16 cellular contexts compared by ENCODE assay signal in genomic region chr20:36578642-36579041, GRCh38. TPM values are rescaled to one million over a fixed set of nuclear protein-coding genes. Genes with fewer than 3 reads are reported as not detected.
DNase-seq lines count a peak whose midpoint lies in the region; ATAC-seq, FAIRE-seq and TF ChIP-seq lines count a peak whose summit lies in the region.
"Had no signal": no experiment of that assay in that cellular context is flagged by ENCODE, and none has a peak within 500 bp of the region (broad histone marks: within the 10 kb centered on the region; RNA-seq: fewer than 3 reads in every experiment).

No MANE protein-coding gene starts in this region.

- H3K23ac ChIP-seq in IMR-90 (ENCODE audit: low read depth, low read length) (no peak overlapping the region), H1 (ENCODE audit: insufficient read length) (no peak overlapping the region)

- H3K9me3 Mint-ChIP-seq in CD4-positive, alpha-beta T cell = no peaks in the 10 kb centered on the region
- H3K9me3 Mint-ChIP-seq: CD14-positive monocyte; CD8-positive, alpha-beta memory T cell had no signal

- CTCF ChIA-PET in A673 (lab: Charles Lee) = no interaction called here
- CTCF ChIA-PET in CD4-positive, alpha-beta T cell (lab: Charles Lee) = interaction anchor here (2.7 to 8.5 kb wide), 2 partner anchors 9 to 26 kb away, joined by 9 to 57 read pairs; partner anchors contain the start of gene RAB5IF
- CTCF ChIA-PET in IMR-90 (lab: Yijun Ruan, JAX) = interaction anchor here (0.6 kb wide), 1 partner anchor 365 kb away, joined by 3 read pairs; no protein-coding TSS in a partner anchor
- CTCF ChIA-PET in H1 (lab: Charles Lee; ENCODE audit: partially characterized antibody) = interaction anchor here (0.7 to 18.0 kb wide), 2 partner anchors 11 to 22 kb away, joined by 3 to 202 read pairs; no protein-coding TSS in a partner anchor

- H3K4me3 ChIP-seq in A673 (ENCODE audit: low read depth, low read length, poor library complexity, severe bottlenecking) (no peak overlapping the region), IMR-90 (ENCODE audit: insufficient read depth, low read depth, low read length) (no peak overlapping the region), H1 (ENCODE audit: extremely low read depth in 1 of 4, insufficient read depth in 2 of 4, low read depth in 3 of 4, low read length in 4 of 4) (no peak overlapping the region)
- H3K4me3 ChIP-seq: HAP-1 had no signal

- no peak overlapping the region for H3K4me2 ChIP-seq in IMR-90 (ENCODE audit: low read depth, low read length)
- H3K4me2 ChIP-seq in H1 (ENCODE audit: insufficient read depth in 1 of 2, low read depth in 2 of 2, low read length in 2 of 2) = no peak overlapping the region

- H2BK5ac ChIP-seq in IMR-90 (ENCODE audit: low read depth, low read length, poor library complexity, severe bottlenecking) = no peak overlapping the region
- H2BK5ac ChIP-seq in H1 (ENCODE audit: low read depth, low read length) = no peak overlapping the region; the same call in 1 of the 2 replicates

- no peak overlapping the region for H3K18ac ChIP-seq in IMR-90 (ENCODE audit: low read depth, low read length)
- no peak overlapping the region for H3K18ac ChIP-seq in H1 (ENCODE audit: extremely low read depth, low read length)

- 0 out of 2 replicates have a peak overlapping the region, but pooled peaks have one; percentile 50 for H2BK12ac ChIP-seq in H1 (ENCODE audit: low read depth, low read length)

- TF ChIP-seq EP300 in H1 (IDR thresholded peaks at IDR 0.05; ENCODE audit: borderline replicate concordance in 1 of 2, low read depth in 2 of 2, low read length in 2 of 2) = no peak

- H3K56ac ChIP-seq in IMR-90 (ENCODE audit: extremely low read depth, insufficient read depth, low read length) (no peak overlapping the region), H1 (replicated peaks; ENCODE audit: insufficient read length, low read depth, low read length) (no peak overlapping the region)

- POLR2A ChIA-PET in A673 (lab: Charles Lee; ENCODE audit: low non-redundant PET) = no interaction called here
- POLR2A ChIA-PET in CD4-positive, alpha-beta T cell (lab: Charles Lee) = interaction anchor here (0.5 to 8.2 kb wide), 2 partner anchors 19 to 465 kb away, joined by 3 to 115 read pairs; no protein-coding TSS in a partner anchor
- POLR2A ChIA-PET in IMR-90 (lab: Charles Lee; ENCODE audit: unreplicated experiment) = no interaction called here
- POLR2A ChIA-PET in H1 (lab: Charles Lee; ENCODE audit: partially characterized antibody) = interaction anchor here (17.6 kb wide), 1 partner anchor 15 kb away, joined by 388 read pairs; the partner anchor contains the start of gene RAB5IF

- H3K36me3 ChIP-seq in A673 (ENCODE audit: insufficient read depth, low read length, poor library complexity, severe bottlenecking) (peaks cover 44% of the 10 kb centered on the region), IMR-90 (ENCODE audit: control insufficient read depth, insufficient read depth, low read length) (peaks cover 26% of the 10 kb centered on the region), H1 (ENCODE audit: control insufficient read depth in 2 of 4, insufficient read depth in 4 of 4, low read length in 3 of 4) (peaks cover 4 to 45% (median 22%) of the 10 kb centered on the region in 4 experiments)

- TF ChIP-seq CTCF in A673 (conservative IDR thresholded peaks at IDR 0.05; ENCODE audit: low read depth, low read length) (no peak), IMR-90 (conservative IDR thresholded peaks at IDR 0.05; ENCODE audit: low read depth, low read length) (no peak), H1 (IDR thresholded peaks at IDR 0.05; ENCODE audit: control extremely low read depth in 1 of 3, insufficient read depth in 1 of 3, low read depth in 1 of 3, low read length in 3 of 3) (no peak), GM10266 (IDR thresholded peaks at IDR 0.05; ENCODE audit: control insufficient read depth, insufficient read depth, low read depth, missing control alignments) (no peak)
- no peak for TF ChIP-seq CTCF in CD4-positive, alpha-beta T cell (IDR thresholded peaks at IDR 0.05)

- peaks cover 40% of the 10 kb centered on the region for H3K4me1 Mint-ChIP-seq in CD4-positive, alpha-beta T cell (ENCODE audit: low read depth)

- no peak overlapping the region for H3K9ac ChIP-seq in IMR-90 (ENCODE audit: low read depth, low read length)
- no peak overlapping the region for H3K9ac ChIP-seq in H1 (replicated peaks in 1 of 4; ENCODE audit: extremely low read depth in 1 of 4, low read depth in 3 of 4, low read length in 3 of 4)

- H3K4me3 Mint-ChIP-seq in CD4-positive, alpha-beta T cell = peak overlapping the region; percentile 20
- H3K4me3 Mint-ChIP-seq: CD14-positive monocyte; CD8-positive, alpha-beta memory T cell had no signal

- 90% methylated on average over 2 of the region's 10 CpGs; no CpG with 5 or more reads in 1 of the 2 experiments for WGBS in IMR-90 (ENCODE audit: extremely low coverage in 2 of 2, insufficient read length in 1 of 2), 2 experiments
- WGBS in H1 (ENCODE audit: extremely low coverage in 1 of 2, insufficient coverage in 1 of 2, insufficient read length in 1 of 2, insufficient replicate concordance in 2 of 2, low coverage in 1 of 2, low lambda C conversion rate in 2 of 2, missing lambda C conversion rate in 1 of 2), 2 experiments = 89% methylated on average over 10 of the region's 10 CpGs; no CpG with 5 or more reads in 1 of the 2 experiments

- H3K27ac Mint-ChIP-seq in CD4-positive, alpha-beta T cell = peak overlapping the region; percentile 42

- TF ChIP-seq POLR2A in IMR-90 (IDR thresholded peaks at IDR 0.05; ENCODE audit: low read depth, low read length) (no peak), H1 (IDR thresholded peaks at IDR 0.05; ENCODE audit: control extremely low read depth in 1 of 2, low read depth in 2 of 2, low read length in 2 of 2) (no peak)

- peaks cover 59% of the 10 kb centered on the region for H3K36me3 Mint-ChIP-seq in CD4-positive, alpha-beta T cell (ENCODE audit: low read depth)

- H3K4ac ChIP-seq in IMR-90 (ENCODE audit: low read depth, low read length) = no peak overlapping the region
- no peak overlapping the region for H3K4ac ChIP-seq in H1 (replicated peaks; ENCODE audit: insufficient read length, low read depth, low read length)

- H4K8ac ChIP-seq in IMR-90 (ENCODE audit: low read depth in 2 of 2, low read length in 2 of 2) = no peak overlapping the region
- peak overlapping the region; percentile 82; the same call in 1 of the 2 replicates for H4K8ac ChIP-seq in H1 (ENCODE audit: extremely low read depth, insufficient read depth, low read length)

- H3K27me3 Mint-ChIP-seq in CD4-positive, alpha-beta T cell = no peaks in the 10 kb centered on the region

- peaks cover 20% of the 10 kb centered on the region for H3K9me1 ChIP-seq in IMR-90 (ENCODE audit: insufficient read depth, low read length)

- in situ Hi-C loops in IMR-90 (cut with MboI; ENCODE audit: low sequenced_read_pairs) = no loop called here

- peaks cover 38% of the 10 kb centered on the region for H4K20me1 ChIP-seq in IMR-90 (ENCODE audit: insufficient read depth, low read length)
- peaks cover 4% of the 10 kb centered on the region in 2 experiments for H4K20me1 ChIP-seq in H1 (replicated peaks in 1 of 2; ENCODE audit: control insufficient read depth in 1 of 2, insufficient read depth in 2 of 2, low read length in 2 of 2)

- H3K9me3 ChIP-seq in A673 (ENCODE audit: low read depth, low read length, poor library complexity, severe bottlenecking) (no peaks in the 10 kb centered on the region), IMR-90 (ENCODE audit: control insufficient read depth, insufficient read depth, low read length) (no peaks in the 10 kb centered on the region), H1 (ENCODE audit: insufficient read depth in 2 of 2, low read depth in 1 of 2, low read length in 1 of 2) (no peaks in the 10 kb centered on the region)
- H3K9me3 ChIP-seq in CD4-positive, alpha-beta T cell (ENCODE audit: control insufficient read depth, low read length) = no peaks in the 10 kb centered on the region
- H3K9me3 ChIP-seq: Caco-2, HAP-1 had no signal

- BruUV-seq in A673 (replicated peaks; lab: Mats Ljungman, UMichigan) (no TSS peak), IMR-90 (replicated peaks; lab: Mats Ljungman, UMichigan) (no TSS peak)

- H3K14ac ChIP-seq in IMR-90 (replicated peaks; ENCODE audit: low read depth, low read length) = no peak overlapping the region; the same call in 1 of the 2 replicates
- no peak overlapping the region for H3K14ac ChIP-seq in H1 (ENCODE audit: insufficient read length)

- H2AFZ ChIP-seq in IMR-90 (replicated peaks; ENCODE audit: low read length, poor library complexity) (peak overlapping the region; percentile 51), H1 (ENCODE audit: low read length) (no peak overlapping the region)

- H4K91ac ChIP-seq in IMR-90 (ENCODE audit: insufficient read depth, low read depth, low read length) (no peak overlapping the region), H1 (replicated peaks; ENCODE audit: insufficient read length, low read length) (peak overlapping the region; percentile 22)

- dilution Hi-C loops in IMR-90 (cut with HindIII; ENCODE audit: low sequenced_read_pairs, unreplicated experiment) = no loop called here

- H4K5ac ChIP-seq in IMR-90 (ENCODE audit: low read depth, low read length) (no peak overlapping the region), H1 (ENCODE audit: insufficient read length, low read depth, low read length) (no peak overlapping the region)

- peaks cover 14% of the 10 kb centered on the region for H3K4me1 ChIP-seq in A673 (ENCODE audit: insufficient read depth, low read length, poor library complexity, severe bottlenecking)
- H3K4me1 ChIP-seq in IMR-90 (ENCODE audit: control insufficient read depth, insufficient read depth, low read length) = peaks cover 7% of the 10 kb centered on the region
- peaks cover 0 to 9% (median 6%) of the 10 kb centered on the region in 4 experiments; a peak in 6 of 7 replicates for H3K4me1 ChIP-seq in H1 (replicated peaks in 1 of 4; ENCODE audit: control insufficient read depth in 3 of 4, insufficient read depth in 4 of 4, low read length in 3 of 4)

- peaks cover 32 to 56% of the 10 kb centered on the region in 2 experiments for H3K79me1 ChIP-seq in IMR-90 (ENCODE audit: low read depth in 1 of 2, low read length in 2 of 2)
- H3K79me1 ChIP-seq in H1 (ENCODE audit: low read depth, low read length) = peaks cover 7% of the 10 kb centered on the region

- H3K23me2 ChIP-seq in H1 (ENCODE audit: low read depth, low read length) = peaks cover 12% of the 10 kb centered on the region

- TF ChIP-seq RAD21 in IMR-90 (IDR thresholded peaks at IDR 0.05; ENCODE audit: low read length) (no peak), H1 (IDR thresholded peaks at IDR 0.05 in 1 of 2, conservative IDR thresholded peaks at IDR 0.05 in 1 of 2; ENCODE audit: low read depth in 2 of 2, low read length in 2 of 2) (no peak)

- no peak for ATAC-seq in CD4-positive, alpha-beta T cell (ENCODE audit: poor library complexity)
- no peak for ATAC-seq in IMR-90 (ENCODE audit: low read depth)
- ATAC-seq in stimulated activated naive CD8-positive, alpha-beta T cell treated with anti-CD3 and anti-CD28 coated beads, Interleukin-15, Interleukin-2, amounts not matched to agents 100 U/mL and 50 U/mL, for 24 hours = no peak

- H2BK20ac ChIP-seq in IMR-90 (ENCODE audit: low read depth, low read length) (no peak overlapping the region), H1 (ENCODE audit: low read length) (no peak overlapping the region)

- no peak overlapping the region for H2BK120ac ChIP-seq in IMR-90 (ENCODE audit: low read depth, low read length)
- H2BK120ac ChIP-seq in H1 (replicated peaks; ENCODE audit: low read depth, low read length) = no peak overlapping the region

- H2BK15ac ChIP-seq in IMR-90 (ENCODE audit: low read depth, low read length) = no peak overlapping the region
- H2BK15ac ChIP-seq in H1 (ENCODE audit: low read length) = no peak overlapping the region

- H3K27ac ChIP-seq in A673 (ENCODE audit: low read depth, low read length, poor library complexity, severe bottlenecking) = peak overlapping the region; percentile 37
- no peak overlapping the region for H3K27ac ChIP-seq in CD4-positive, alpha-beta T cell (ENCODE audit: low read depth, low read length)
- no peak overlapping the region for H3K27ac ChIP-seq in IMR-90 (ENCODE audit: insufficient read depth, low read length)
- H3K27ac ChIP-seq in H1 (ENCODE audit: low read depth, low read length) = no peak overlapping the region

- H3K27me3 ChIP-seq in A673 (replicated peaks; ENCODE audit: insufficient read depth, low read depth, low read length, poor library complexity) (no peaks in the 10 kb centered on the region), IMR-90 (ENCODE audit: control insufficient read depth, insufficient read depth, low read length) (no peaks in the 10 kb centered on the region), H1 (replicated peaks in 1 of 4; ENCODE audit: control insufficient read depth in 3 of 4, extremely low read depth in 1 of 4, insufficient read depth in 3 of 4, low read length in 3 of 4) (no peaks in the 10 kb centered on the region)
- H3K27me3 ChIP-seq in CD4-positive, alpha-beta T cell (ENCODE audit: control insufficient read depth, insufficient read depth, low read length) = no peaks in the 10 kb centered on the region

- peaks cover 16 to 50% of the 10 kb centered on the region in 2 experiments for H3K79me2 ChIP-seq in H1 (ENCODE audit: control insufficient read depth in 1 of 2, insufficient read depth in 2 of 2, low read length in 2 of 2)

- intact Hi-C loops in A673 (cut with micrococcal nuclease; ENCODE audit: unreplicated experiment) = no loop called here
- intact Hi-C loops in CD4-positive, alpha-beta T cell (cut with DNase I, micrococcal nuclease) = no loop called here
- intact Hi-C loops in IMR-90 (cut with micrococcal nuclease) = no loop called here

- DNase-seq in A673 (ENCODE audit: low spot score) = no peak
- DNase-seq in CD4-positive, alpha-beta T cell = no peak
- DNase-seq in IMR-90 = no peak
- no peak for DNase-seq in H1 (ENCODE audit: low read depth in 1 of 2, low spot score in 2 of 2)
- DNase-seq in SIG-M5 (lab: John Stamatoyannopoulos, UW) = no peak
- DNase-seq in GM10266 (ENCODE audit: extremely low spot score) = no peak
- DNase-seq in stimulated activated naive CD8-positive, alpha-beta T cell treated with anti-CD3 and anti-CD28 coated beads, Interleukin-15, Interleukin-2, amounts not matched to agents 100 U/mL and 50 U/mL, for 24 hours = no peak
- DNase-seq: Caco-2; CD8-positive, alpha-beta memory T cell; DND-41; GDM1; GOT3; KBM-7 had no signal

- FAIRE-seq in H1 (lab: Jason Lieb, UNC) = no peak
- FAIRE-seq: A204.1 had no signal

- peak overlapping the region; percentile 65 for H2AK9ac ChIP-seq in IMR-90 (replicated peaks; ENCODE audit: low read depth, low read length, poor library complexity)

- H2AK5ac ChIP-seq in IMR-90 (ENCODE audit: low read depth, low read length) (no peak overlapping the region), H1 (ENCODE audit: low read depth, low read length) (no peak overlapping the region)

RNA-seq across cellular contexts. Expression of gene TGIF2, which starts 5.2 kb away (rescaled TPM):
- total RNA-seq in A673 (2021) = 54.9 and 59.0 TPM in 2 replicates
- total RNA-seq in CD4-positive, alpha-beta T cell = 10 to 100 TPM; 29.2 to 34.5 TPM
- total RNA-seq in IMR-90 (2012; rRNA removed) = 9.7 and 10.6 TPM in 2 replicates
- 11.6 and 12.7 TPM in 2 replicates for polyA plus RNA-seq in IMR-90 (2012; rRNA removed)
- 7.5 and 9.7 TPM in 2 replicates for polyA plus RNA-seq in IMR-90 (2012; cell fraction: cytosol; rRNA removed)
- polyA plus RNA-seq in IMR-90 (2012; cell fraction: nucleus; rRNA removed; ENCODE audit: low replicate concordance) = 9.9 and 15.1 TPM in 2 replicates
- total RNA-seq in H1 (2021; fragmentation: NEBNext Ultra II Directional; extraction: Animal tissue kit (Norgen Biotek cat#: 25700)) = 76.7 and 77.7 TPM in 2 replicates
- polyA plus RNA-seq in H1 (2011; rRNA removed) = 49.7 and 74.5 TPM in 2 replicates
- polyA plus RNA-seq in H1 (2011; cell fraction: cytosol; rRNA removed) = 47.5 TPM
- polyA plus RNA-seq in H1 (2011; cell fraction: nucleus; rRNA removed) = 57.4 TPM
- polyA plus RNA-seq in H1 (2012, experiment 1 of 2) = 32.6 to 40.3 TPM (median 35.4 TPM) in 4 replicates
- 37.6 TPM for polyA plus RNA-seq in H1 (2012, experiment 2 of 2)
- 52.6 TPM for polyA plus RNA-seq in H1 (2013, experiment 1 of 2)
- 60.1 TPM for polyA plus RNA-seq in H1 (2013, experiment 2 of 2)
- polyA minus RNA-seq in H1 (2011; rRNA and poly(A)+ RNA removed) = 42.7 and 55.0 TPM in 2 replicates
- polyA minus RNA-seq in H1 (2011; cell fraction: cytosol; rRNA and poly(A)+ RNA removed) = 37.8 TPM
- 20.0 TPM for polyA minus RNA-seq in H1 (2011; cell fraction: nucleus; rRNA and poly(A)+ RNA removed)

RNA-seq across cellular contexts. Expression of gene RAB5IF, which starts 26.9 kb away (rescaled TPM):
- 124 and 150 TPM in 2 replicates for total RNA-seq in A673 (2021)
- total RNA-seq in CD4-positive, alpha-beta T cell = 10 to 100 TPM; 62.6 to 74.8 TPM
- total RNA-seq in IMR-90 (2012; rRNA removed) = 74.0 and 90.3 TPM in 2 replicates
- 93.1 and 96.6 TPM in 2 replicates for polyA plus RNA-seq in IMR-90 (2012; rRNA removed)
- 60.5 and 63.1 TPM in 2 replicates for polyA plus RNA-seq in IMR-90 (2012; cell fraction: cytosol; rRNA removed)
- 30.9 and 74.4 TPM in 2 replicates for polyA plus RNA-seq in IMR-90 (2012; cell fraction: nucleus; rRNA removed; ENCODE audit: low replicate concordance)
- 94.2 and 95.5 TPM in 2 replicates for total RNA-seq in H1 (2021; fragmentation: NEBNext Ultra II Directional; extraction: Animal tissue kit (Norgen Biotek cat#: 25700))
- polyA plus RNA-seq in H1 (2011; rRNA removed) = 98.4 and 148 TPM in 2 replicates
- 114 TPM for polyA plus RNA-seq in H1 (2011; cell fraction: cytosol; rRNA removed)
- polyA plus RNA-seq in H1 (2011; cell fraction: nucleus; rRNA removed) = 38.7 TPM
- polyA plus RNA-seq in H1 (2012, experiment 1 of 2) = 75.0 to 122 TPM (median 90.1 TPM) in 4 replicates
- 222 TPM for polyA plus RNA-seq in H1 (2012, experiment 2 of 2)
- 120 TPM for polyA plus RNA-seq in H1 (2013, experiment 1 of 2)
- polyA plus RNA-seq in H1 (2013, experiment 2 of 2) = 134 TPM
- 33.6 and 51.7 TPM in 2 replicates for polyA minus RNA-seq in H1 (2011; rRNA and poly(A)+ RNA removed)
- 50.3 TPM for polyA minus RNA-seq in H1 (2011; cell fraction: cytosol; rRNA and poly(A)+ RNA removed)
- 18.1 TPM for polyA minus RNA-seq in H1 (2011; cell fraction: nucleus; rRNA and poly(A)+ RNA removed)

RNA-seq across cellular contexts. Expression of gene MYL9, which starts 37.3 kb away (rescaled TPM):
- total RNA-seq in A673 (2021) (0.11 TPM in 1 of 2 replicates, not detected in the other), IMR-90 (2012; rRNA removed) (90.0 and 97.5 TPM in 2 replicates)
- total RNA-seq in CD4-positive, alpha-beta T cell = not detected
- polyA plus RNA-seq in IMR-90 (2012; rRNA removed) (425 and 491 TPM in 2 replicates), H1 (2011; rRNA removed) (26.8 and 33.6 TPM in 2 replicates)
- polyA plus RNA-seq in IMR-90 (2012; cell fraction: cytosol; rRNA removed) = 389 and 526 TPM in 2 replicates
- 246 and 255 TPM in 2 replicates for polyA plus RNA-seq in IMR-90 (2012; cell fraction: nucleus; rRNA removed; ENCODE audit: low replicate concordance)
- total RNA-seq in H1 (2021; fragmentation: NEBNext Ultra II Directional; extraction: Animal tissue kit (Norgen Biotek cat#: 25700)) = 193 TPM in 2 replicates
- polyA plus RNA-seq in H1 (2011; cell fraction: cytosol; rRNA removed) = 26.1 TPM
- polyA plus RNA-seq in H1 (2011; cell fraction: nucleus; rRNA removed) = 27.8 TPM
- polyA plus RNA-seq in H1 (2012, experiment 1 of 2) = 116 to 146 TPM (median 142 TPM) in 4 replicates
- 93.0 TPM for polyA plus RNA-seq in H1 (2012, experiment 2 of 2)
- 124 TPM for polyA plus RNA-seq in H1 (2013, experiment 1 of 2)
- 130 TPM for polyA plus RNA-seq in H1 (2013, experiment 2 of 2)
- 14.4 and 18.9 TPM in 2 replicates for polyA minus RNA-seq in H1 (2011; rRNA and poly(A)+ RNA removed)
- 50.8 TPM for polyA minus RNA-seq in H1 (2011; cell fraction: cytosol; rRNA and poly(A)+ RNA removed)
- polyA minus RNA-seq in H1 (2011; cell fraction: nucleus; rRNA and poly(A)+ RNA removed) = 14.0 TPM
- total RNA-seq: CD8-positive, alpha-beta memory T cell had no signal
- polyA plus RNA-seq: CD8-positive, alpha-beta memory T cell had no signal

Comparison
In these comparisons a context has a peak if more than half of its experiments do, and no peak if none do; other contexts are left out.
1. RNA of gene MYL9, which starts 37.3 kb away (total RNA-seq): 193 TPM in H1 and 90.0 to 97.5 TPM in IMR-90; not detected in CD4-positive, alpha-beta T cell and 0.11 TPM in A673; every median in the first group is over 10 times any median in the second.
2. POLR2A ChIA-PET loops: an anchor here in CD4-positive, alpha-beta T cell (0.5 to 8.2 kb wide) and H1 (17.6 kb wide); none called in A673 and IMR-90.